Comparison of ENCODE assay signal across 9 cellular contexts in the genomic region with DNA sequence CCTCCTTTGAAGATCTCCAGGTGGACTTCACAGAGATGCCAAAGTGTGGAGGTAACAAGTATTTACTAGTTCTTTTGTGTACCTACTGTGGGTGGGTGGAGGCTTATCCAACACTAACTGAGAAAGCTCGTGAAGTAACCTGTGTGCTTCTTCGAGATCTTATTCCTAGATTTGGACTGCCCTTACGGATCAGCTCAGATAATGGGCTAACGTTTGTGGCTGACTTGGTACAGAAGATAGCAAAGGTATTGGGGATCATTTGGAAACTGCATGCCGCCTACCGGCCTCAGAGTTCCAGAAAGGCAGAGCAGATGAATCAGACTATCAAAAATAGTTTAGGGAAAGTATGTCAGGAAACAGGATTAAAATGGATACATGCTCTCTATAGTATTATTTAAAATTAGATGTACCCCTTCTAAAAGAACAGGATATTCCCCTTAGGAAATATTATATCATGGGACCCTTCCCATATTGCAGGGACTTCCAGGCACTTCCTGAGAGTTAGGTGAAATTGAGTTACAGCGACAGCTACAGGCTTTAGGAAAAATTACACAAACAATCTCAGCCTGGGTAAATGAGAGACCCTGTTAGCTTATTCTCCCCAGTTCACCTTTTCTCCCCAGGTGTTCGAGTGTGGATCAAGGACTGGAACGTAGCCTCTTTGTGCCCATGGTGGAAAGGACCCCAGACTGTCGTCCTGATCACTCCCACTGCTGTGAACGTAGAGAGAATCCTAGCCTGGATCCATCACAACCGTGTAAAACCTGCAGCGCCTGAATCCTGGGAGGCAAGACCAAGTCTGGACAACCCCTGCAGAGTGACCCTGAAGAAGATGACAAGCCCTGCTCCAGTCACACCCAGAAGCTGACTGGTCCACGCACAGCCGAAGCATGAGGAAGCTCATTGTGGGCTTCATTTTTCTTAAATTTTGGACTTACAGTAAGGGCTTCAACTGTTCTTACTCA. TPM values are rescaled to one million over a fixed set of nuclear protein-coding genes. Genes with fewer than 3 reads are reported as not detected.
A peak's percentile ranks its signal among the peaks of the same experiment; 100 is the strongest.
DNase-seq lines count a peak whose midpoint lies in the region; FAIRE-seq and TF ChIP-seq lines count a peak whose summit lies in the region.
"Not testable (repeated sequence)": the region's sequence is repeated elsewhere in the genome, so short reads cannot be mapped to it uniquely, and the experiment has no call there.
"Had no signal": no experiment of that assay in that cellular context is flagged by ENCODE, and none has a peak within 500 bp of the region (broad histone marks: within the 10 kb centered on the region; RNA-seq: fewer than 3 reads in every experiment).

No MANE protein-coding gene starts in this region.

- H3K27me3 ChIP-seq in Peyer's patch; endodermal cell (ENCODE audit: control insufficient read depth, insufficient read depth, low read length, poor library complexity, severe bottlenecking); osteoblast (ENCODE audit: insufficient read depth, low read length); vagina: not testable (repeated sequence)

- intact Hi-C loops in kidney (cut with DNase I); vagina (cut with DNase I): not testable (repeated sequence)

- H3K9me3 Mint-ChIP-seq in activated naive CD8-positive, alpha-beta T cell treated with anti-CD3 and anti-CD28 coated beads for 36 hours, result not testable (repeated sequence)
- peaks cover 14% of the 10 kb centered on the region for H3K9me3 Mint-ChIP-seq in endodermal cell

- H3K27ac ChIP-seq in Peyer's patch (peak overlapping the region in 2 of 4 donors; percentile 42 to 74), kidney (ENCODE audit: low read depth in 2 of 2, low read length in 2 of 2) (peak overlapping the region; percentile 88 to 92)
- not testable (repeated sequence) for H3K27ac ChIP-seq in endodermal cell (ENCODE audit: low read depth, low read length); osteoblast (ENCODE audit: low read depth, low read length); vagina

- not testable (repeated sequence) for TF ChIP-seq POLR2A in Peyer's patch (IDR thresholded peaks at IDR 0.05); vagina (IDR thresholded peaks at IDR 0.05)

- not testable (repeated sequence) for TF ChIP-seq EP300 in Ishikawa (IDR thresholded peaks at IDR 0.05; ENCODE audit: borderline replicate concordance)

- H3K79me2 ChIP-seq in osteoblast (ENCODE audit: insufficient read depth, low read length), result not testable (repeated sequence)

- H3K27me3 Mint-ChIP-seq in activated naive CD8-positive, alpha-beta T cell treated with anti-CD3 and anti-CD28 coated beads for 36 hours; endodermal cell (ENCODE audit: insufficient read depth): not testable (repeated sequence)

- H3K9me3 ChIP-seq in Peyer's patch; endodermal cell (ENCODE audit: control insufficient read depth, low read length); kidney (ENCODE audit: control insufficient read depth in 1 of 2, low read length in 2 of 2); osteoblast (ENCODE audit: low read depth, low read length); vagina: not testable (repeated sequence)

- H3K27ac Mint-ChIP-seq in activated naive CD8-positive, alpha-beta T cell treated with anti-CD3 and anti-CD28 coated beads for 36 hours, result peak overlapping the region; percentile 23
- H3K27ac Mint-ChIP-seq in endodermal cell, result peak overlapping the region; percentile 66

- H3K4me3 ChIP-seq in Peyer's patch (peak overlapping the region in 2 of 4 donors; percentile 16 to 45), kidney (ENCODE audit: low read length in 2 of 2) (peak overlapping the region; percentile 54 to 67), vagina (peak overlapping the region in 1 of 2 donors; percentile 24)
- H3K4me3 ChIP-seq in endodermal cell (ENCODE audit: low read length); osteoblast (ENCODE audit: insufficient read depth, low read length): not testable (repeated sequence)

- DNase-seq in DMS79 (lab: John Stamatoyannopoulos, UW) (peak; percentile 27), Peyer's patch (peak in 1 of 3 donors; percentile 30), vagina (ENCODE audit: extremely low spot score in 2 of 2) (peak; percentile 81 to 95)
- DNase-seq in activated naive CD8-positive, alpha-beta T cell treated with anti-CD3 and anti-CD28 coated beads for 36 hours; endodermal cell; kidney; osteoblast (ENCODE audit: insufficient read length, low spot score, missing footprints): not testable (repeated sequence)

- H3K9ac ChIP-seq in endodermal cell (ENCODE audit: extremely low read depth, low read length, poor library complexity, severe bottlenecking), result not testable (repeated sequence)
- H3K9ac ChIP-seq in kidney (ENCODE audit: low read length in 2 of 2), result peak overlapping the region in 1 of 2 donors; percentile 88

- not testable (repeated sequence) for H3K4me1 ChIP-seq in Peyer's patch; endodermal cell (ENCODE audit: control insufficient read depth, insufficient read depth, low read length); kidney (ENCODE audit: control insufficient read depth in 1 of 2, insufficient read depth in 1 of 2, low read depth in 1 of 2, low read length in 2 of 2); osteoblast (ENCODE audit: insufficient read depth, low read length); vagina

- H2AFZ ChIP-seq in osteoblast (ENCODE audit: low read length), result not testable (repeated sequence)

- FAIRE-seq in kidney (lab: Jason Lieb, UNC), result not testable (repeated sequence)

- TF ChIP-seq CTCF in Peyer's patch (IDR thresholded peaks at IDR 0.05), result peak in 5 of 6 experiments; percentile 16 to 68 (median 48)
- peak; percentile 76 for TF ChIP-seq CTCF in endodermal cell (conservative IDR thresholded peaks at IDR 0.05)
- TF ChIP-seq CTCF in kidney (IDR thresholded peaks at IDR 0.05; ENCODE audit: borderline replicate concordance, extremely low read depth, insufficient read depth); vagina (IDR thresholded peaks at IDR 0.05): not testable (repeated sequence)
- TF ChIP-seq CTCF in osteoblast (IDR thresholded peaks at IDR 0.05; ENCODE audit: extremely low read depth, low read depth, low read length), result peak; percentile 34

- peak; percentile 55 for TF ChIP-seq RAD21 in Ishikawa (IDR thresholded peaks at IDR 0.05; ENCODE audit: low read depth)

- 73 to 81% methylated on average over 11 to 15 of the region's 15 CpGs for WGBS in endodermal cell (ENCODE audit: insufficient coverage in 1 of 2, insufficient read length in 1 of 2), 2 experiments

- H3K4me3 Mint-ChIP-seq in activated naive CD8-positive, alpha-beta T cell treated with anti-CD3 and anti-CD28 coated beads for 36 hours; endodermal cell: not testable (repeated sequence)

- H3K4me1 Mint-ChIP-seq in activated naive CD8-positive, alpha-beta T cell treated with anti-CD3 and anti-CD28 coated beads for 36 hours, result peaks cover 30% of the 10 kb centered on the region
- peaks cover 15% of the 10 kb centered on the region for H3K4me1 Mint-ChIP-seq in endodermal cell

- not testable (repeated sequence) for H3K4me2 ChIP-seq in osteoblast (ENCODE audit: insufficient read depth, low read length)

- not testable (repeated sequence) for H3K36me3 ChIP-seq in Peyer's patch; endodermal cell (ENCODE audit: control insufficient read depth, insufficient read depth, low read length); kidney (ENCODE audit: control insufficient read depth in 1 of 2, insufficient read depth in 2 of 2, low read length in 2 of 2); osteoblast (ENCODE audit: insufficient read depth, low read length); vagina

- not testable (repeated sequence) for H4K20me1 ChIP-seq in osteoblast (ENCODE audit: insufficient read depth, low read length)

- H3K36me3 Mint-ChIP-seq in activated naive CD8-positive, alpha-beta T cell treated with anti-CD3 and anti-CD28 coated beads for 36 hours; endodermal cell (ENCODE audit: low read depth): not testable (repeated sequence)

TF ChIP-seq in Ishikawa, 13 proteins besides CTCF, POLR2A, EP300 and RAD21:
- 0 out of 2 replicates have a peak, but pooled peaks have one; percentile 17 for TF ChIP-seq ZBTB7A (IDR thresholded peaks at IDR 0.05; ENCODE audit: low read depth)

RNA-seq across cellular contexts. Expression of a gene that starts 18.1 kb away (rescaled TPM):
- total RNA-seq in Peyer's patch (1 to 10 TPM in 3 of 4 donors, not detected in 1; 4.2 to 4.7 (median 4.4) TPM), endodermal cell (not detected), kidney (3.7 TPM), osteoblast (not detected in 2 replicates), vagina (3.7 TPM)
- 10 to 100 TPM; 41.5 to 44.7 TPM for total RNA-seq in activated naive CD8-positive, alpha-beta T cell treated with anti-CD3 and anti-CD28 coated beads for 36 hours
- polyA plus RNA-seq in endodermal cell (2013, experiment 1 of 2), result not detected
- not detected for polyA plus RNA-seq in endodermal cell (2013, experiment 2 of 2)
- 1.4 TPM for polyA plus RNA-seq in kidney (ENCODE audit: insufficient read depth, low read depth, low replicate concordance)
- total RNA-seq: renal cortical epithelial cell had no signal
